In the genomic region with DNA sequence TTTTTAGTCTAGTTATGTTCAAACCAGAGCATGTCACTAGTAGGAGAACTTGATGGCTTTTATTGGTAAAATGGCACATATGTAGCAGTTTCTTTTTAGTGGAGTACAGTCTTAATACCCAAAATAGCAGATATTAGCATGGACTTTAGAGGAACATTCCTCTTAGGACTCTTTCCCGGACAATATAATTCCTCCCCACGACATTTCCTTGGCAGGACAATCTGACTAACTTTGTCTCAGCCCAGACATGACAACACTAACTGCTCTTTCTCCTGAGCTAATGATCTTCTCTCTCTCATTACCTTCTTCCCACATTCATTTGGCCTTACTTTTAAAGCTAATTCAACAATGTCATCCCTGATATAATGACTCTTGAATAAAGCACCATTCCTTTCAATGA, we compare ENCODE assay signal across 28 cellular contexts.
DNase-seq lines count a peak whose midpoint lies in the region; ATAC-seq and TF ChIP-seq lines count a peak whose summit lies in the region.
"Had no signal": no experiment of that assay in that cellular context is flagged by ENCODE, and none has a peak within 500 bp of the region (broad histone marks: within the 10 kb centered on the region; RNA-seq: fewer than 3 reads in every experiment).

No MANE protein-coding gene starts in this region.

- H3K4me3 ChIP-seq in right atrium auricular region (no peak overlapping the region), thyroid gland (replicated peaks in 1 of 3) (no peak overlapping the region)
- H3K4me3 ChIP-seq: BLaER1, upper lobe of right lung had no signal

- peak; percentile 47 for ATAC-seq in sciatic nerve
- ATAC-seq in GM19324 (IDR thresholded peaks at IDR 0.05; ENCODE audit: low FRiP score, unreplicated experiment), result no peak
- ATAC-seq in HG02870 (IDR thresholded peaks at IDR 0.05; ENCODE audit: unreplicated experiment), result no peak
- ATAC-seq: left lobe of liver, upper lobe of right lung had no signal

- H3K9me3 ChIP-seq in right atrium auricular region, result no peaks in the 10 kb centered on the region
- no peaks in the 10 kb centered on the region for H3K9me3 ChIP-seq in thyroid gland
- H3K9me3 ChIP-seq: BLaER1, upper lobe of right lung had no signal

- WGBS in thyroid gland, 2 donors, result 71 to 78% methylated on average over 2 of the region's 2 CpGs

- H3K4me3 Mint-ChIP-seq in chondrocyte (ENCODE audit: unreplicated experiment), result no peak overlapping the region
- H3K4me3 Mint-ChIP-seq: activated CD4-positive, alpha-beta T cell treated with anti-CD3 and anti-CD28 coated beads, Interleukin-2, amount 10 ng/mL, durations not matched to agents 24 days and 14 days; activated naive CD4-positive, alpha-beta T cell treated with anti-CD3 and anti-CD28 coated beads, Interleukin-2, amount 10 ng/mL, durations not matched to agents 7 days and 5 days had no signal

- no peaks in the 10 kb centered on the region for H3K27me3 ChIP-seq in right atrium auricular region
- H3K27me3 ChIP-seq in thyroid gland, result no peaks in the 10 kb centered on the region
- H3K27me3 ChIP-seq: BLaER1, upper lobe of right lung had no signal

- H3K4me1 ChIP-seq in right atrium auricular region (peaks cover 0 to 22% of the 10 kb centered on the region in 2 donors), thyroid gland (peaks cover 0 to 4% of the 10 kb centered on the region in 2 donors)
- H3K4me1 ChIP-seq: BLaER1, upper lobe of right lung had no signal

- no peak for TF ChIP-seq POLR2A in thyroid gland (IDR thresholded peaks at IDR 0.05)

- H3K27me3 Mint-ChIP-seq in chondrocyte (ENCODE audit: low read depth), result no peaks in the 10 kb centered on the region
- H3K27me3 Mint-ChIP-seq: activated naive CD4-positive, alpha-beta T cell treated with anti-CD3 and anti-CD28 coated beads, Interleukin-2, amount 10 ng/mL, durations not matched to agents 7 days and 5 days had no signal

- peaks cover 3% of the 10 kb centered on the region for H3K9me3 Mint-ChIP-seq in chondrocyte (ENCODE audit: low read depth)
- H3K9me3 Mint-ChIP-seq: activated CD4-positive, alpha-beta T cell treated with anti-CD3 and anti-CD28 coated beads, Interleukin-2, amount 10 ng/mL, durations not matched to agents 24 days and 14 days; activated naive CD4-positive, alpha-beta T cell treated with anti-CD3 and anti-CD28 coated beads, Interleukin-2, amount 10 ng/mL, durations not matched to agents 7 days and 5 days had no signal

- H3K27ac ChIP-seq in right atrium auricular region (peak overlapping the region; percentile 65 to 68), thyroid gland (peak overlapping the region; percentile 13 to 37 (median 36))
- H3K27ac ChIP-seq: BLaER1, upper lobe of right lung, VCaP had no signal

- DNase-seq in chondrocyte (ENCODE audit: low spot score) (no peak), right atrium auricular region (ENCODE audit: low spot score) (no peak), sciatic nerve (ENCODE audit: low spot score) (no peak), thyroid gland (no peak), HuH-7 (ENCODE audit: low spot score) (no peak), HK-2 (ENCODE audit: unreplicated experiment) (no peak)
- DNase-seq: activated CD4-positive, alpha-beta T cell treated with anti-CD3 and anti-CD28 coated beads, Interleukin-2, amount 10 ng/mL, durations not matched to agents 24 days and 14 days; activated naive CD4-positive, alpha-beta T cell treated with anti-CD3 and anti-CD28 coated beads, Interleukin-2, amount 10 ng/mL, durations not matched to agents 7 days and 5 days; caudate nucleus; COR-L47; dermis blood vessel endothelial cell; DMS79 treated with DMSO at 0.1 percent for 48 hours; GOT3; KBM-7; midbrain; MM.1S; NCI-H1417; NCI-H2081 treated with DMSO at 0.1 percent for 48 hours; NCI-H774; posterior cingulate gyrus; stimulated activated CD4-positive, alpha-beta T cell treated with anti-CD3 and anti-CD28 coated beads, Interleukin-4, amount 100 ng/mL, for 24 hours; stimulated activated naive CD4-positive, alpha-beta T cell; upper lobe of right lung had no signal

- peaks cover 31% of the 10 kb centered on the region for H3K4me1 Mint-ChIP-seq in chondrocyte (ENCODE audit: low read depth)
- H3K4me1 Mint-ChIP-seq: activated CD4-positive, alpha-beta T cell treated with anti-CD3 and anti-CD28 coated beads, Interleukin-2, amount 10 ng/mL, durations not matched to agents 24 days and 14 days; activated naive CD4-positive, alpha-beta T cell treated with anti-CD3 and anti-CD28 coated beads, Interleukin-2, amount 10 ng/mL, durations not matched to agents 7 days and 5 days had no signal

- H3K36me3 Mint-ChIP-seq in chondrocyte (ENCODE audit: low read depth), result no peaks in the 10 kb centered on the region
- H3K36me3 Mint-ChIP-seq: activated naive CD4-positive, alpha-beta T cell treated with anti-CD3 and anti-CD28 coated beads, Interleukin-2, amount 10 ng/mL, durations not matched to agents 7 days and 5 days had no signal

- H3K27ac Mint-ChIP-seq in chondrocyte (ENCODE audit: unreplicated experiment), result peak overlapping the region; percentile 10
- H3K27ac Mint-ChIP-seq: activated CD4-positive, alpha-beta T cell treated with anti-CD3 and anti-CD28 coated beads, Interleukin-2, amount 10 ng/mL, durations not matched to agents 24 days and 14 days; activated naive CD4-positive, alpha-beta T cell treated with anti-CD3 and anti-CD28 coated beads, Interleukin-2, amount 10 ng/mL, durations not matched to agents 7 days and 5 days had no signal

- TF ChIP-seq CTCF in chondrocyte (IDR thresholded peaks at IDR 0.05) (no peak), right atrium auricular region (IDR thresholded peaks at IDR 0.05) (no peak), thyroid gland (IDR thresholded peaks at IDR 0.05) (no peak)

- intact Hi-C loops in sciatic nerve (cut with DNase I), result no loop called here
- intact Hi-C loops in thyroid gland (cut with DNase I), result no loop called here

- H3K36me3 ChIP-seq in right atrium auricular region (no peaks in the 10 kb centered on the region), thyroid gland (no peaks in the 10 kb centered on the region)
- H3K36me3 ChIP-seq: BLaER1, upper lobe of right lung had no signal
